ENCODE assay signal across 8 cellular contexts in genomic region chr18:32072321-32072720, GRCh38. TPM values are rescaled to one million over a fixed set of nuclear protein-coding genes. Genes with fewer than 3 reads are reported as not detected.
DNase-seq lines count a peak whose midpoint lies in the region; ATAC-seq and TF ChIP-seq lines count a peak whose summit lies in the region.

No MANE protein-coding gene starts in this region.

- H3K4me3 Mint-ChIP-seq in activated T-cell treated with anti-CD3 and anti-CD28 coated beads, Interleukin-2, amount 50 U/mL, for 4 hours = no peak overlapping the region
- H3K4me3 Mint-ChIP-seq in chondrocyte (ENCODE audit: unreplicated experiment) (no peak overlapping the region), osteocyte (ENCODE audit: unreplicated experiment) (no peak overlapping the region)

- no peaks in the 10 kb centered on the region for H3K27me3 Mint-ChIP-seq in activated T-cell treated with anti-CD3 and anti-CD28 coated beads, Interleukin-2, amount 50 U/mL, for 4 hours (ENCODE audit: low read depth)
- no peaks in the 10 kb centered on the region for H3K27me3 Mint-ChIP-seq in chondrocyte (ENCODE audit: low read depth)
- H3K27me3 Mint-ChIP-seq in osteocyte (ENCODE audit: unreplicated experiment) = peaks cover 10% of the 10 kb centered on the region

- H3K27me3 ChIP-seq in MG63 = no peaks in the 10 kb centered on the region

- no peaks in the 10 kb centered on the region for H3K9me3 Mint-ChIP-seq in activated T-cell treated with anti-CD3 and anti-CD28 coated beads, Interleukin-2, amount 50 U/mL, for 4 hours
- H3K9me3 Mint-ChIP-seq in chondrocyte (ENCODE audit: low read depth) (no peaks in the 10 kb centered on the region), osteocyte (ENCODE audit: unreplicated experiment) (no peaks in the 10 kb centered on the region)

- peak; percentile 59 to 60 for ATAC-seq in activated T-cell treated with anti-CD3 and anti-CD28 coated beads, Interleukin-2, amount 50 U/mL, for 4 hours

- TF ChIP-seq CTCF in chondrocyte (IDR thresholded peaks at IDR 0.05) (peak; percentile 77), osteocyte (IDR thresholded peaks at IDR 0.05) (peak; percentile 53)

- peaks cover 24% of the 10 kb centered on the region for H3K36me3 Mint-ChIP-seq in activated T-cell treated with anti-CD3 and anti-CD28 coated beads, Interleukin-2, amount 50 U/mL, for 4 hours (ENCODE audit: insufficient read depth)
- no peaks in the 10 kb centered on the region for H3K36me3 Mint-ChIP-seq in chondrocyte (ENCODE audit: low read depth)
- H3K36me3 Mint-ChIP-seq in osteocyte (ENCODE audit: unreplicated experiment) = no peaks in the 10 kb centered on the region

- H3K9me3 ChIP-seq in MG63 = no peaks in the 10 kb centered on the region

- H3K27ac Mint-ChIP-seq in chondrocyte (ENCODE audit: unreplicated experiment) (no peak overlapping the region), osteocyte (ENCODE audit: unreplicated experiment) (no peak overlapping the region)

- no peak for DNase-seq in activated T-cell treated with anti-CD3 and anti-CD28 coated beads, Interleukin-2, amount 50 U/mL, for 4 hours
- DNase-seq in activated T-cell treated with anti-CD3 and anti-CD28 coated beads for 4 hours (no peak), KG1 (lab: John Stamatoyannopoulos, UW) (peak; percentile 16), chondrocyte (ENCODE audit: low spot score) (no peak), osteocyte (ENCODE audit: extremely low spot score, unreplicated experiment) (no peak), OCI-M2 (lab: John Stamatoyannopoulos, UW; ENCODE audit: unreplicated experiment) (no peak), MG63 (no peak)
- DNase-seq in stimulated activated CD4-positive, alpha-beta T cell treated with anti-CD3 and anti-CD28 coated beads, Interleukin-15, amount 100 ng/mL, for 24 hours = no peak

- H3K4me1 Mint-ChIP-seq in activated T-cell treated with anti-CD3 and anti-CD28 coated beads, Interleukin-2, amount 50 U/mL, for 4 hours (ENCODE audit: low read depth) = peaks cover 12% of the 10 kb centered on the region
- peaks cover 2% of the 10 kb centered on the region for H3K4me1 Mint-ChIP-seq in chondrocyte (ENCODE audit: low read depth)
- H3K4me1 Mint-ChIP-seq in osteocyte (ENCODE audit: unreplicated experiment) = no peaks in the 10 kb centered on the region

- H3K4me3 ChIP-seq in MG63 = no peak overlapping the region

- no peaks in the 10 kb centered on the region for H3K36me3 ChIP-seq in MG63

RNA-seq across cellular contexts. Expression of gene RNF138, which starts 19.4 kb away (rescaled TPM):
- 100 to 1,000 TPM in 2 of 3 donors, 10 to 100 TPM in 1; 96.0 to 120 (median 104) TPM for total RNA-seq in activated T-cell treated with anti-CD3 and anti-CD28 coated beads, Interleukin-2, amount 50 U/mL, for 4 hours
- total RNA-seq in chondrocyte (13.5 to 20.2 TPM (median 19.0 TPM) in 3 replicates), osteocyte (19.1 and 19.7 TPM in 2 replicates)
- total RNA-seq in MG63 (2014; rRNA removed; shearing (Covaris generic); ENCODE audit: low replicate concordance) = 43.6 and 121 TPM in 2 replicates

RNA-seq across cellular contexts. Expression of gene RNF125, which starts 53.7 kb away (rescaled TPM):
- 10 to 100 TPM; 16.0 to 29.3 (median 16.8) TPM for total RNA-seq in activated T-cell treated with anti-CD3 and anti-CD28 coated beads, Interleukin-2, amount 50 U/mL, for 4 hours
- total RNA-seq in chondrocyte (0.51 to 0.87 TPM (median 0.60 TPM) in 3 replicates), osteocyte (0.13 and 0.29 TPM in 2 replicates)
- 0.05 and 0.10 TPM in 2 replicates for total RNA-seq in MG63 (2014; rRNA removed; shearing (Covaris generic); ENCODE audit: low replicate concordance)
